23 cellular contexts compared by ENCODE assay signal in the genomic region with DNA sequence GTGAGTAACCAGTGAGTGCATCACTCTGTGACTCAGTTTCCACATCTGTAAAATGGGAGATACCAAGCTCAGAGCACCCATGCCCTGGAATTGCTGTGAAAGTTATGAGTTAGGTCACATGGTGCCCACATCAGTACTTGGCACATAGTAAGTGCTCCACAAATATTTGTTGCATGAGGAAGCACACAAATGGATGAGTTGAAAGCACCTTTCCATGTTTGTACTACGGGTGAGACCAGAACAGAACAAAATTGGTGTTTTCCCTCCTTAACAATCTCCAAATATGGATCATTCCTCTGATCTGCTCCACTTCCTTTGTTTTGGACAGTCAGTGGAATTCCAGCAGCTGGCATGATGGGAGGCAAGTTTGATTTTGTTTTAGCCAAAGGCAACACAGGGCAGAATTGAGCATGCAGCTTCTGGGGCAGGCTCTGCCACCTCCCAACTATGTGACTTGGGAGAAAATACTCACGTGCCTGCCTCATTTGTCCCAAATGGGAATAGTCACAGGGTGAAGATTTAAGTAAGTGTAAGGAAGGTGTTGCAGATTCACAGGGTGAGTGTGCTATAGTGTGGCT.
"Had no signal": no experiment of that assay in that cellular context is flagged by ENCODE, and none has a peak within 500 bp of the region (broad histone marks: within the 10 kb centered on the region; RNA-seq: fewer than 3 reads in every experiment).

No MANE protein-coding gene starts in this region.

- H3K27ac ChIP-seq: cardiac muscle cell, psoas muscle, stomach, suprapubic skin, transverse colon, vagina, VCaP had no signal

- H3K36me3 ChIP-seq: cardiac muscle cell, stomach, suprapubic skin, transverse colon, vagina had no signal

- H3K4me3 ChIP-seq: cardiac muscle cell, psoas muscle, stomach, suprapubic skin, transverse colon, vagina had no signal

- H3K9me3 ChIP-seq: psoas muscle, stomach, suprapubic skin, transverse colon, vagina had no signal

- DNase-seq: activated CD4-positive, alpha-beta memory T cell treated with anti-CD3 and anti-CD28 coated beads, Interleukin-2, amount 10 ng/mL, durations not matched to agents 7 days and 5 days; activated CD4-positive, alpha-beta T cell treated with anti-CD3 and anti-CD28 coated beads, Interleukin-2, amount 10 ng/mL, durations not matched to agents 24 days and 14 days; activated effector memory CD4-positive, alpha-beta T cell treated with anti-CD3 and anti-CD28 coated beads, Interleukin-2, amount 50 U/mL, for 16 hours; activated naive CD4-positive, alpha-beta T cell treated with anti-CD3 and anti-CD28 coated beads, Interleukin-2, amount 10 ng/mL, durations not matched to agents 7 days and 5 days; activated T-cell treated with anti-CD3 and anti-CD28 coated beads for 4 hours; amygdala; erythroblast; foreskin melanocyte; hippocampal formation; kidney glomerular epithelial cell; natural killer cell; psoas muscle; right cardiac atrium; stimulated activated CD4-positive, alpha-beta T cell treated with anti-CD3 and anti-CD28 coated beads, Interleukin-12 subunit alpha, Interleukin-12 subunit beta, amount 100 ng/mL, for 4 hours; stomach; T-cell; transverse colon had no signal

- ATAC-seq: activated CD4-positive, CD25-positive, alpha-beta regulatory T cell treated with anti-CD3 and anti-CD28 coated beads, Interleukin-2, amount 50 U/mL, for 24 hours; natural killer cell; psoas muscle; right cardiac atrium; stimulated activated effector memory CD8-positive, alpha-beta T cell treated with anti-CD3 and anti-CD28 coated beads, Interleukin-12 subunit alpha, Interleukin-12 subunit beta, amount 100 ng/mL, for 72 hours; T-cell had no signal

- H3K27me3 ChIP-seq: cardiac muscle cell, stomach, suprapubic skin, transverse colon, vagina had no signal
